In the genomic region with DNA sequence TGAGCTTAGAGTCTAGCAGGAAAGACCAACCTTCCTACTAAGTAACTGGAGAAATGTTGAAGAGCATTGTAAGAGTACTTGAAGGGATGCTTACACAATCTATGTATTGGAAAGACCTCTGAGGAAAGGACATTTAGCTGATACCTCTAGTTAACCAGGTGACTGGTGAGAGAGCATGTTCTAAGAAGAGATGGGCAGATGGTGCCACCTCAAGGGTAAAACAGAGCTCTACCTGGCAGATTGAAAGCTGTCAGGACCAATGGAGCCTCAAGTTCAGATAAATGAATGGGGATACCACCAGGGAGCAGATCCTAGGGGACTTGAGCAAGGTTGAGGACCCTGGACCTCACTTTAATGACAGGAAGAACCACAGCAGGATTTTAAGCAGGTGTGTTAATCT, we compare ENCODE assay signal across 17 cellular contexts.
"Had no signal": no experiment of that assay in that cellular context is flagged by ENCODE, and none has a peak within 500 bp of the region (broad histone marks: within the 10 kb centered on the region; RNA-seq: fewer than 3 reads in every experiment).

No MANE protein-coding gene starts in this region.

- H3K27ac ChIP-seq: cardiac muscle cell, lower lobe of right lung, sigmoid colon, testis, upper lobe of left lung had no signal

- H3K36me3 Mint-ChIP-seq: immature natural killer cell; natural killer cell; stimulated activated memory B cell treated with anti-CD40 and anti-IgM and Interleukin-4, amounts not matched to agents 10 μg/mL and 1 μg/mL and 100 μg/mL, for 72 hours had no signal

- DNase-seq: activated CD4-positive, alpha-beta T cell treated with anti-CD3 and anti-CD28 coated beads, Interleukin-2, amount 50 U/mL, for 4 hours; activated naive CD8-positive, alpha-beta T cell treated with anti-CD3 and anti-CD28 coated beads for 36 hours; amniotic stem cell; dermis blood vessel endothelial cell; effector memory CD4-positive, alpha-beta T cell; immature natural killer cell; kidney glomerular epithelial cell; lower lobe of right lung; natural killer cell; nucleus accumbens; sigmoid colon; stimulated activated CD4-positive, alpha-beta T cell treated with anti-CD3 and anti-CD28 coated beads, Interleukin-4, amount 100 ng/mL, for 4 hours; testis; upper lobe of left lung had no signal

- H3K27ac Mint-ChIP-seq: activated naive CD8-positive, alpha-beta T cell treated with anti-CD3 and anti-CD28 coated beads for 36 hours; activated T-helper 1 cell treated with anti-CD3 and anti-CD28 coated beads, Interleukin-12 subunit alpha, Interleukin-12 subunit beta, Interleukin-2, Interleukin-4 antibody, amounts not matched to agents 30 ng/mL and 10 ng/mL and 1 ng/mL, durations not matched to agents 14 hours and 24 hours and 36 hours; immature natural killer cell; natural killer cell; stimulated activated memory B cell treated with anti-CD40 and anti-IgM and Interleukin-4, amounts not matched to agents 10 μg/mL and 1 μg/mL and 100 μg/mL, for 72 hours had no signal

- H3K27me3 ChIP-seq: cardiac muscle cell, sigmoid colon, testis, upper lobe of left lung had no signal

- H3K9me3 ChIP-seq: lower lobe of right lung, sigmoid colon, testis, upper lobe of left lung had no signal

- H3K4me3 Mint-ChIP-seq: activated naive CD8-positive, alpha-beta T cell treated with anti-CD3 and anti-CD28 coated beads for 36 hours; activated T-helper 1 cell treated with anti-CD3 and anti-CD28 coated beads, Interleukin-12 subunit alpha, Interleukin-12 subunit beta, Interleukin-2, Interleukin-4 antibody, amounts not matched to agents 30 ng/mL and 10 ng/mL and 1 ng/mL, durations not matched to agents 14 hours and 24 hours and 36 hours; immature natural killer cell; natural killer cell; stimulated activated memory B cell treated with anti-CD40 and anti-IgM and Interleukin-4, amounts not matched to agents 10 μg/mL and 1 μg/mL and 100 μg/mL, for 72 hours had no signal

- H3K4me1 Mint-ChIP-seq: activated naive CD8-positive, alpha-beta T cell treated with anti-CD3 and anti-CD28 coated beads for 36 hours; immature natural killer cell; natural killer cell; stimulated activated memory B cell treated with anti-CD40 and anti-IgM and Interleukin-4, amounts not matched to agents 10 μg/mL and 1 μg/mL and 100 μg/mL, for 72 hours had no signal

- H3K27me3 Mint-ChIP-seq: activated naive CD8-positive, alpha-beta T cell treated with anti-CD3 and anti-CD28 coated beads for 36 hours; stimulated activated memory B cell treated with anti-CD40 and anti-IgM and Interleukin-4, amounts not matched to agents 10 μg/mL and 1 μg/mL and 100 μg/mL, for 72 hours had no signal

- H3K4me3 ChIP-seq: cardiac muscle cell, lower lobe of right lung, sigmoid colon, testis, upper lobe of left lung had no signal

- H3K9me3 Mint-ChIP-seq: activated T-helper 1 cell treated with anti-CD3 and anti-CD28 coated beads, Interleukin-12 subunit alpha, Interleukin-12 subunit beta, Interleukin-2, Interleukin-4 antibody, amounts not matched to agents 30 ng/mL and 10 ng/mL and 1 ng/mL, durations not matched to agents 14 hours and 24 hours and 36 hours; immature natural killer cell; natural killer cell had no signal

- H3K4me1 ChIP-seq: lower lobe of right lung, sigmoid colon, testis had no signal

- ATAC-seq: lower lobe of right lung; natural killer cell; stimulated activated memory B cell treated with anti-CD40 and anti-IgM and Interleukin-4, amounts not matched to agents 10 μg/mL and 1 μg/mL and 100 μg/mL, for 72 hours had no signal

- H3K36me3 ChIP-seq: cardiac muscle cell, lower lobe of right lung, sigmoid colon, upper lobe of left lung had no signal
